Comparison of ENCODE assay signal across 9 cellular contexts in the genomic region with DNA sequence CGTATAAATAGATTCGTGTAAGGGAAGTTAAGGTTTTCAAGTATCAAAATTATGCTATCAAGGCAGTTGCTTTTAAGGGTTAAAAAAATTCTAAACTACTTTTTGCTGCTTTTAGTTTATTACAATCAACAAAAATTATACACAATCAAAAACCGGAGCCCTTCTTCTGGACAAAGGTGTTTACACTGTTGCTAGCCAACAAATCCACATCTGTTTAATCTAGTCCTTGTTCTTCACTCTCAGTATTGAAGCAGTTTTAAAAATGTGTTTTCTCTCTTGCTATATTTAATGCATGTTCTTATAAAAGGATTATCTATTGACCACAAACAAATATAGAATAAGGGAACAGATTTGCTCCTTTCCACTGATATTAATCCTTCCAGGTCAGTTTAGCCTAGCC. TPM values are rescaled to one million over a fixed set of nuclear protein-coding genes. Genes with fewer than 3 reads are reported as not detected.
DNase-seq lines count a peak whose midpoint lies in the region; ATAC-seq, FAIRE-seq and TF ChIP-seq lines count a peak whose summit lies in the region.
"Had no signal": no experiment of that assay in that cellular context is flagged by ENCODE, and none has a peak within 500 bp of the region (broad histone marks: within the 10 kb centered on the region; RNA-seq: fewer than 3 reads in every experiment).

No MANE protein-coding gene starts in this region.

- no peaks in the 10 kb centered on the region for H3K36me3 ChIP-seq in kidney (ENCODE audit: control insufficient read depth in 1 of 2, insufficient read depth in 2 of 2, low read length in 2 of 2)
- H3K36me3 ChIP-seq in tibial nerve, result no peaks in the 10 kb centered on the region

- peak overlapping the region; percentile 99 for H3K27ac Mint-ChIP-seq in activated T-cell treated with anti-CD3 and anti-CD28 coated beads, Interleukin-2, amount 50 U/mL, for 24 hours
- H3K27ac Mint-ChIP-seq in activated T-helper 17 cell treated with anti-CD3 and anti-CD28 coated beads, Interleukin-2, amount 50 U/mL, for 72 hours, result peak overlapping the region; percentile 97

- H3K27ac ChIP-seq in kidney (ENCODE audit: low read depth in 2 of 2, low read length in 2 of 2) (no peak overlapping the region), tibial nerve (peak overlapping the region; percentile 97 to 100 (median 100))

- H3K9me3 ChIP-seq in kidney (ENCODE audit: control insufficient read depth in 1 of 2, low read length in 2 of 2) (peaks cover 0 to 7% of the 10 kb centered on the region in 2 donors), tibial nerve (peaks cover 0 to 17% (median 0%) of the 10 kb centered on the region in 4 donors)

- intact Hi-C loops in kidney (cut with DNase I), result no loop called here

- no peak for TF ChIP-seq EP300 in tibial nerve (IDR thresholded peaks at IDR 0.05)

- H3K4me1 Mint-ChIP-seq in activated T-cell treated with anti-CD3 and anti-CD28 coated beads, Interleukin-2, amount 50 U/mL, for 24 hours (ENCODE audit: low read depth), result peaks cover 64% of the 10 kb centered on the region
- H3K4me1 Mint-ChIP-seq in activated T-helper 17 cell treated with anti-CD3 and anti-CD28 coated beads, Interleukin-2, amount 50 U/mL, for 72 hours, result peaks cover 36% of the 10 kb centered on the region

- WGBS in tibial nerve, 2 donors, result 14 to 19% methylated on average over 3 of the region's 3 CpGs

- H3K4me3 ChIP-seq in kidney (ENCODE audit: low read length in 2 of 2) (peak overlapping the region; percentile 64 to 77), tibial nerve (peak overlapping the region; percentile 70 to 96 (median 90))

- peaks cover 6% of the 10 kb centered on the region for H3K9me3 Mint-ChIP-seq in activated T-cell treated with anti-CD3 and anti-CD28 coated beads, Interleukin-2, amount 50 U/mL, for 24 hours
- H3K9me3 Mint-ChIP-seq in activated T-helper 17 cell treated with anti-CD3 and anti-CD28 coated beads, Interleukin-2, amount 50 U/mL, for 72 hours, result no peaks in the 10 kb centered on the region

- no peak for DNase-seq in activated T-cell treated with anti-CD3 and anti-CD28 coated beads, Interleukin-2, amount 50 U/mL, for 24 hours
- no peak for DNase-seq in activated T-cell treated with anti-CD3 and anti-CD28 coated beads, Interleukin-2, amount 50 U/mL, for 48 hours
- DNase-seq in kidney, result no peak
- DNase-seq in tibial nerve (ENCODE audit: low spot score in 2 of 2), result no peak
- DNase-seq in Ammon's horn (ENCODE audit: low spot score), result no peak
- no peak for DNase-seq in COLO668 (lab: John Stamatoyannopoulos, UW; ENCODE audit: unreplicated experiment)

- no peak for TF ChIP-seq POLR2A in tibial nerve (IDR thresholded peaks at IDR 0.05)

- ATAC-seq in activated T-helper 17 cell treated with anti-CD3 and anti-CD28 coated beads, Interleukin-2, amount 50 U/mL, for 72 hours (replicated peaks), result no peak
- no peak for ATAC-seq in HG03442 (IDR thresholded peaks at IDR 0.05; ENCODE audit: unreplicated experiment)

- H3K4me3 Mint-ChIP-seq in activated T-cell treated with anti-CD3 and anti-CD28 coated beads, Interleukin-2, amount 50 U/mL, for 24 hours, result peak overlapping the region; percentile 96
- peak overlapping the region; percentile 93 for H3K4me3 Mint-ChIP-seq in activated T-helper 17 cell treated with anti-CD3 and anti-CD28 coated beads, Interleukin-2, amount 50 U/mL, for 72 hours

- no peak for FAIRE-seq in kidney (lab: Jason Lieb, UNC)
- FAIRE-seq: RCC 7860 had no signal

- no peaks in the 10 kb centered on the region for H3K27me3 Mint-ChIP-seq in activated T-cell treated with anti-CD3 and anti-CD28 coated beads, Interleukin-2, amount 50 U/mL, for 24 hours
- no peaks in the 10 kb centered on the region for H3K27me3 Mint-ChIP-seq in activated T-helper 17 cell treated with anti-CD3 and anti-CD28 coated beads, Interleukin-2, amount 50 U/mL, for 72 hours

- H3K27me3 ChIP-seq in tibial nerve, result no peaks in the 10 kb centered on the region

- TF ChIP-seq CTCF in kidney (IDR thresholded peaks at IDR 0.05; ENCODE audit: borderline replicate concordance, extremely low read depth, insufficient read depth), result no peak
- TF ChIP-seq CTCF in tibial nerve (IDR thresholded peaks at IDR 0.05), result no peak

- H3K4me1 ChIP-seq in kidney (ENCODE audit: control insufficient read depth in 1 of 2, insufficient read depth in 1 of 2, low read depth in 1 of 2, low read length in 2 of 2), result peaks cover 13 to 25% of the 10 kb centered on the region in 2 donors
- H3K4me1 ChIP-seq in tibial nerve, result peaks cover 4 to 62% (median 45%) of the 10 kb centered on the region in 4 donors

- H3K36me3 Mint-ChIP-seq in activated T-cell treated with anti-CD3 and anti-CD28 coated beads, Interleukin-2, amount 50 U/mL, for 24 hours (ENCODE audit: low read depth), result peaks cover 80% of the 10 kb centered on the region
- H3K36me3 Mint-ChIP-seq in activated T-helper 17 cell treated with anti-CD3 and anti-CD28 coated beads, Interleukin-2, amount 50 U/mL, for 72 hours (ENCODE audit: low read depth), result peaks cover 80% of the 10 kb centered on the region

- peak overlapping the region; percentile 22 to 47 for H3K9ac ChIP-seq in kidney (ENCODE audit: low read length in 2 of 2)

RNA-seq across cellular contexts. Expression of gene FEM1C, which starts 2.5 kb away (rescaled TPM):
- total RNA-seq in activated T-helper 17 cell treated with anti-CD3 and anti-CD28 coated beads, Interleukin-2, amount 50 U/mL, for 72 hours, result 10 to 100 TPM; 14.2 to 33.7 TPM
- 18.6 TPM for total RNA-seq in kidney
- polyA plus RNA-seq in kidney (ENCODE audit: insufficient read depth, low read depth, low replicate concordance), result 4.3 TPM
- 10 to 100 TPM; 16.9 to 24.5 (median 20.3) TPM for total RNA-seq in tibial nerve

Comparison
In these comparisons a context has a peak if more than half of its experiments do, and no peak if none do; other contexts are left out.
1. H3K27ac ChIP-seq: peak in tibial nerve (4 of 4); none in kidney (0 of 2).